In genomic region chr14:49966304-49966809, GRCh38 we compare ENCODE assay signal across 1 cellular context.
TF ChIP-seq lines count a peak whose summit lies in the region.

No MANE protein-coding gene starts in this region.

TF ChIP-seq in HepG2, 621 proteins besides CTCF, POLR2A, EP300 and RAD21 (continued from another document and continues in another):
- TF ChIP-seq ZNF598 (CRISPR knock-in tag; IDR thresholded peaks at IDR 0.05; ENCODE audit: borderline replicate concordance) (no peak), SNAPC5 (CRISPR knock-in tag; IDR thresholded peaks at IDR 0.05; ENCODE audit: borderline replicate concordance) (no peak), FOXJ3 (CRISPR knock-in tag; IDR thresholded peaks at IDR 0.05; ENCODE audit: borderline replicate concordance) (no peak; the same call in 1 of the 2 replicates), ZNF446 (CRISPR knock-in tag; IDR thresholded peaks at IDR 0.05) (no peak), ZNF674 (CRISPR knock-in tag; IDR thresholded peaks at IDR 0.05; ENCODE audit: low read depth) (no peak), ETV5 (CRISPR knock-in tag; IDR thresholded peaks at IDR 0.05; ENCODE audit: borderline replicate concordance) (no peak), ZNF605 (CRISPR knock-in tag; IDR thresholded peaks at IDR 0.05) (peak; percentile 57; the same call in 1 of the 2 replicates), BCL6 (CRISPR knock-in tag; IDR thresholded peaks at IDR 0.05) (no peak), ATF4 (CRISPR knock-in tag; IDR thresholded peaks at IDR 0.05) (no peak), TSC22D2 (CRISPR knock-in tag; IDR thresholded peaks at IDR 0.05; ENCODE audit: borderline replicate concordance) (0 out of 2 replicates have a peak, but pooled peaks have one; percentile 15), BRD4 (CRISPR knock-in tag; IDR thresholded peaks at IDR 0.05) (no peak), ATF2 (CRISPR knock-in tag; IDR thresholded peaks at IDR 0.05) (peak; percentile 42; the same call in 1 of the 2 replicates), CSRNP1 (CRISPR knock-in tag; IDR thresholded peaks at IDR 0.05) (no peak), ZNF292 (CRISPR knock-in tag; IDR thresholded peaks at IDR 0.05; ENCODE audit: borderline replicate concordance, low read depth) (peak; percentile 87; the same call in 1 of the 2 replicates), KLF12 (CRISPR knock-in tag; IDR thresholded peaks at IDR 0.05; ENCODE audit: borderline replicate concordance) (0 out of 2 replicates have a peak, but pooled peaks have one; percentile 52), CBX2 (IDR thresholded peaks at IDR 0.05; ENCODE audit: low read depth, low read length) (no peak), CBX2 (CRISPR knock-in tag; IDR thresholded peaks at IDR 0.05; ENCODE audit: low read depth) (no peak), HOXD1 (CRISPR knock-in tag; IDR thresholded peaks at IDR 0.05) (no peak), LCORL (IDR thresholded peaks at IDR 0.05) (no peak), LCORL (CRISPR knock-in tag; IDR thresholded peaks at IDR 0.05) (peak; percentile 79; the same call in 1 of the 2 replicates), ATF7-NPFF (CRISPR knock-in tag; IDR thresholded peaks at IDR 0.05; ENCODE audit: low read depth) (no peak), JUNB (CRISPR knock-in tag; IDR thresholded peaks at IDR 0.05; ENCODE audit: borderline replicate concordance) (no peak), PCBP1 (IDR thresholded peaks at IDR 0.05; ENCODE audit: borderline replicate concordance, low read depth, low read length) (no peak), TBX2 (CRISPR knock-in tag; IDR thresholded peaks at IDR 0.05; ENCODE audit: borderline replicate concordance) (peak; percentile 35; the same call in 1 of the 2 replicates), HMGXB3 (CRISPR knock-in tag; IDR thresholded peaks at IDR 0.05; ENCODE audit: borderline replicate concordance) (no peak), ZBTB33 (CRISPR knock-in tag; IDR thresholded peaks at IDR 0.05) (no peak), HMGXB4 (CRISPR knock-in tag; IDR thresholded peaks at IDR 0.05; ENCODE audit: borderline replicate concordance in 1 of 2, low read depth in 1 of 2) (no peak), KLF6 (CRISPR knock-in tag; IDR thresholded peaks at IDR 0.05) (no peak), ZBTB3 (CRISPR knock-in tag; IDR thresholded peaks at IDR 0.05; ENCODE audit: borderline replicate concordance, low read depth) (no peak), YEATS4 (CRISPR knock-in tag; IDR thresholded peaks at IDR 0.05; ENCODE audit: borderline replicate concordance) (no peak), NR2F6 (IDR thresholded peaks at IDR 0.05) (no peak), NR2F6 (CRISPR knock-in tag; IDR thresholded peaks at IDR 0.05) (no peak), PRDM4 (CRISPR knock-in tag; IDR thresholded peaks at IDR 0.05; ENCODE audit: borderline replicate concordance) (0 out of 2 replicates have a peak, but pooled peaks have one; percentile 27), ZC3H4 (CRISPR knock-in tag; IDR thresholded peaks at IDR 0.05; ENCODE audit: borderline replicate concordance) (no peak), ETS1 (CRISPR knock-in tag; IDR thresholded peaks at IDR 0.05) (no peak), ZNF18 (CRISPR knock-in tag; IDR thresholded peaks at IDR 0.05; ENCODE audit: insufficient replicate concordance) (no peak)
